8 cellular contexts compared by ENCODE assay signal in the genomic region with DNA sequence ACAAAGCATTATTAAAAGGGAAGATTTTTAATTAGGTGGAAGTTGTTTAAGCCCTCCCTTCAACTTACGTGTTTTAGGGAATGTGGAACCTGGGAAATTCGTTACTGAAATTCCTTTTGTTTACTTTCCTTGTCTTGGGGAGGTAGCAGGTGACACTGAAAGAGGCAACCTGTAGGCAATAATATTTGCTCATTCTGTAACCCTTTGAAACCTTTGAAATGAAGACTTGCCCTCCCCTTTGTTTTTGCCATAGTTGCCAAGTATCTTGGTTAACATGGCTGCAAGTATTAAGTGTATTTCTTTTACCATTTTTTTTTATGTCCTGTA. TPM values are rescaled to one million over a fixed set of nuclear protein-coding genes. Genes with fewer than 3 reads are reported as not detected.
DNase-seq lines count a peak whose midpoint lies in the region; ATAC-seq and TF ChIP-seq lines count a peak whose summit lies in the region.

No MANE protein-coding gene starts in this region.

- peaks cover 5% of the 10 kb centered on the region for H3K27me3 Mint-ChIP-seq in progenitor cell of endocrine pancreas

- H3K4me1 ChIP-seq in DOHH2 (ENCODE audit: control insufficient read depth, low read length) (peaks cover 29% of the 10 kb centered on the region), Panc1 (ENCODE audit: control insufficient read depth, insufficient read depth, low read length) (peaks cover 41% of the 10 kb centered on the region), fibroblast of lung (ENCODE audit: control insufficient read depth, extremely low read depth, insufficient read depth, low read length) (no peaks in the 10 kb centered on the region)

- peaks cover 28% of the 10 kb centered on the region for H3K4me1 Mint-ChIP-seq in progenitor cell of endocrine pancreas (ENCODE audit: low read depth)

- ATAC-seq in Panc1 = no peak
- ATAC-seq in HG03565 (IDR thresholded peaks at IDR 0.05; ENCODE audit: unreplicated experiment) = no peak
- ATAC-seq in GM18519 (IDR thresholded peaks at IDR 0.05; ENCODE audit: low FRiP score, unreplicated experiment) = no peak

- H3K4me3 Mint-ChIP-seq in progenitor cell of endocrine pancreas (ENCODE audit: low read depth) = peak overlapping the region; percentile 89

- H3K4me2 ChIP-seq in DOHH2 (ENCODE audit: low read length) (peak overlapping the region; percentile 75), fibroblast of lung (ENCODE audit: extremely low read depth, insufficient read depth, low read length) (peak overlapping the region; percentile 87)

- peaks cover 3% of the 10 kb centered on the region; the same call in 1 of the 2 replicates for H3F3A ChIP-seq in DOHH2 (ENCODE audit: control insufficient read depth, insufficient read depth)

- H3K9me3 ChIP-seq in DOHH2 (ENCODE audit: control insufficient read depth, insufficient read depth, low read length) (no peaks in the 10 kb centered on the region), Panc1 (ENCODE audit: control insufficient read depth, insufficient read depth, low read depth, low read length) (no peaks in the 10 kb centered on the region), fibroblast of lung (ENCODE audit: control insufficient read depth, insufficient read depth, low read depth, low read length) (no peaks in the 10 kb centered on the region)

- no peak overlapping the region for H2AFZ ChIP-seq in fibroblast of lung (ENCODE audit: low read length)

- in situ Hi-C loops in Panc1 (cut with HindIII; ENCODE audit: low pct_unique_long_range_greater_than_20kb, low sequenced_read_pairs) = no loop called here

- H3K9me2 ChIP-seq in DOHH2 (replicated peaks; ENCODE audit: control insufficient read depth, low read length) = no peaks in the 10 kb centered on the region

- DNase-seq in Panc1 (ENCODE audit: low read depth, low spot score) (no peak), fibroblast of lung (ENCODE audit: low read depth in 2 of 2) (no peak), progenitor cell of endocrine pancreas (ENCODE audit: low spot score, unreplicated experiment) (no peak), medulla oblongata (ENCODE audit: extremely low spot score) (no peak), DMS114 treated with DMSO at 0.1 percent for 48 hours (lab: John Stamatoyannopoulos, UW; ENCODE audit: unreplicated experiment) (no peak)

- no peaks in the 10 kb centered on the region for H3K9me3 Mint-ChIP-seq in progenitor cell of endocrine pancreas (ENCODE audit: low read depth)

- H3K27me3 ChIP-seq in DOHH2 (ENCODE audit: control insufficient read depth, low read length) (no peaks in the 10 kb centered on the region), Panc1 (ENCODE audit: control insufficient read depth, insufficient read depth, low read length) (no peaks in the 10 kb centered on the region), fibroblast of lung (ENCODE audit: control insufficient read depth, insufficient read depth, low read length) (no peaks in the 10 kb centered on the region)

- no TSS peak for BruUV-seq in Panc1 (replicated peaks; lab: Mats Ljungman, UMichigan)

- intact Hi-C loops in Panc1 (cut with micrococcal nuclease; ENCODE audit: unreplicated experiment) = loop anchor here (10.0 kb wide), 1 partner anchor 130 kb away; no protein-coding TSS in a partner anchor

- H3K36me3 ChIP-seq in DOHH2 (ENCODE audit: control insufficient read depth, low read length) (peaks cover 51% of the 10 kb centered on the region), Panc1 (ENCODE audit: control insufficient read depth, insufficient read depth, low read length) (peaks cover 6% of the 10 kb centered on the region), fibroblast of lung (ENCODE audit: control insufficient read depth, insufficient read depth, low read length) (no peaks in the 10 kb centered on the region)

- POLR2A ChIA-PET in Panc1 (lab: Charles Lee) = no interaction called here

- H4K20me1 ChIP-seq in DOHH2 (ENCODE audit: control insufficient read depth, insufficient read depth, low read depth, low read length) (peaks cover 24% of the 10 kb centered on the region), fibroblast of lung (ENCODE audit: control insufficient read depth, extremely low read depth, insufficient read depth, low read length) (no peaks in the 10 kb centered on the region)

- H3K4me3 ChIP-seq in DOHH2 (ENCODE audit: low read length) (peak overlapping the region; percentile 74), Panc1 (ENCODE audit: low read depth in 2 of 2, low read length in 2 of 2) (peak overlapping the region; percentile 82 to 91), fibroblast of lung (replicated peaks in 1 of 4; ENCODE audit: control extremely low read depth in 1 of 4, insufficient read depth in 1 of 4, low read depth in 3 of 4, low read length in 4 of 4) (peak overlapping the region; percentile 67 to 80 (median 80))

- peaks cover 10% of the 10 kb centered on the region for H3K36me3 Mint-ChIP-seq in progenitor cell of endocrine pancreas (ENCODE audit: insufficient read depth)

- TF ChIP-seq CTCF in DOHH2 (IDR thresholded peaks at IDR 0.05; ENCODE audit: low read depth, low read length, poor library complexity, severe bottlenecking) (no peak), Panc1 (IDR thresholded peaks at IDR 0.05) (no peak), fibroblast of lung (conservative IDR thresholded peaks at IDR 0.05 in 1 of 2, IDR thresholded peaks at IDR 0.05 in 1 of 2; ENCODE audit: low read depth in 1 of 2, low read length in 2 of 2) (no peak), progenitor cell of endocrine pancreas (IDR thresholded peaks at IDR 0.05; ENCODE audit: unreplicated experiment) (no peak)

- peak overlapping the region; percentile 98 for H3K27ac Mint-ChIP-seq in progenitor cell of endocrine pancreas

- H3K79me2 ChIP-seq in DOHH2 (ENCODE audit: control insufficient read depth, low read length) (peaks cover 57% of the 10 kb centered on the region), fibroblast of lung (ENCODE audit: control insufficient read depth, insufficient read depth, low read length) (peaks cover 35% of the 10 kb centered on the region)

- no peak overlapping the region for H3K9ac ChIP-seq in fibroblast of lung (ENCODE audit: insufficient read depth, low read length)

- CTCF ChIA-PET in Panc1 (lab: Charles Lee) = interaction anchor here (1.1 kb wide), 1 partner anchor 151 kb away, joined by 5 read pairs; no protein-coding TSS in a partner anchor

- no peak overlapping the region for H3K27ac ChIP-seq in DOHH2 (ENCODE audit: low read depth, low read length)
- peak overlapping the region; percentile 88 for H3K27ac ChIP-seq in Panc1 (ENCODE audit: low read length)
- H3K27ac ChIP-seq in fibroblast of lung (ENCODE audit: insufficient read depth, low read length) = no peak overlapping the region

RNA-seq across cellular contexts. Expression of a gene that starts 1.7 kb away (rescaled TPM):
- total RNA-seq in Panc1 (2021; ENCODE audit: unreplicated experiment) = 109 TPM
- polyA plus RNA-seq in Panc1 (2012; ENCODE audit: insufficient read length) = 70.0 TPM
- total RNA-seq in fibroblast of lung = 19.3 and 20.0 TPM in 2 replicates
- polyA plus RNA-seq in fibroblast of lung = 45.6 and 58.7 TPM in 2 replicates
- polyA plus RNA-seq in fibroblast of lung (2012) = 56.6 and 75.7 TPM in 2 replicates
- polyA minus RNA-seq in fibroblast of lung (ENCODE audit: low replicate concordance) = 3.8 and 6.4 TPM in 2 replicates
- 76.7 and 78.8 TPM in 2 replicates for total RNA-seq in progenitor cell of endocrine pancreas

RNA-seq across cellular contexts. Expression of a gene that starts 1.7 kb away (rescaled TPM):
- 29.4 TPM for total RNA-seq in Panc1 (2021; ENCODE audit: unreplicated experiment)
- 6.6 TPM for polyA plus RNA-seq in Panc1 (2012; ENCODE audit: insufficient read length)
- 28.6 and 35.7 TPM in 2 replicates for total RNA-seq in fibroblast of lung
- 4.9 and 6.2 TPM in 2 replicates for polyA plus RNA-seq in fibroblast of lung
- polyA plus RNA-seq in fibroblast of lung (2012) = 3.6 and 5.2 TPM in 2 replicates
- 6.7 and 9.6 TPM in 2 replicates for polyA minus RNA-seq in fibroblast of lung (ENCODE audit: low replicate concordance)
- 22.7 and 23.3 TPM in 2 replicates for total RNA-seq in progenitor cell of endocrine pancreas
